30 cellular contexts compared by ENCODE assay signal in genomic region chr2:107576991-107577390, GRCh38.
"Had no signal": no experiment of that assay in that cellular context is flagged by ENCODE, and none has a peak within 500 bp of the region (broad histone marks: within the 10 kb centered on the region; RNA-seq: fewer than 3 reads in every experiment).

No MANE protein-coding gene starts in this region.

- H3K27me3 ChIP-seq: left lung, spleen, suprapubic skin, tibial artery, upper lobe of right lung had no signal

- H3K9me3 ChIP-seq: left lung, lower lobe of right lung, pancreas, prostate gland, spleen, suprapubic skin, thoracic aorta, tibial artery, upper lobe of right lung had no signal

- H3K27me3 Mint-ChIP-seq: naive thymus-derived CD8-positive, alpha-beta T cell; stimulated activated naive CD8-positive, alpha-beta T cell treated with anti-CD3 and anti-CD28 coated beads, Interleukin-15, Interleukin-2, amounts not matched to agents 100 ng/mL and 50 ng/mL, for 24 hours had no signal

- DNase-seq: hypothalamus; immature natural killer cell; kidney; left colon; left lung; lower lobe of right lung; mammary epithelial cell; mesenchymal stem cell; naive thymus-derived CD8-positive, alpha-beta T cell; nucleus accumbens; pancreas; posterior cingulate gyrus; retina; right cardiac atrium; spleen; stimulated activated CD4-positive, alpha-beta T cell treated with anti-CD3 and anti-CD28 coated beads, Interleukin-4, amount 100 ng/mL, for 24 hours; stimulated activated naive CD4-positive, alpha-beta T cell; tibial artery; trophoblast cell; upper lobe of right lung had no signal

- FAIRE-seq: islet of Langerhans, kidney, pancreas, urothelium cell line had no signal

- H3K4me1 ChIP-seq: left lung, lower lobe of right lung, pancreas, prostate gland, spleen, suprapubic skin, tibial artery, upper lobe of right lung had no signal

- H3K27ac ChIP-seq: left lung, lower lobe of right lung, pancreas, prostate gland, skin epidermis, spleen, suprapubic skin, thoracic aorta, tibial artery, upper lobe of right lung had no signal

- H3K27ac Mint-ChIP-seq: immature natural killer cell; naive thymus-derived CD8-positive, alpha-beta T cell; nephron; stimulated activated effector memory CD8-positive, alpha-beta T cell treated with anti-CD3 and anti-CD28 coated beads, Interleukin-12 subunit alpha, Interleukin-12 subunit beta, amount 100 ng/mL, for 72 hours; stimulated activated naive CD8-positive, alpha-beta T cell treated with anti-CD3 and anti-CD28 coated beads, Interleukin-15, Interleukin-2, amounts not matched to agents 100 ng/mL and 50 ng/mL, for 24 hours had no signal

- H3K36me3 Mint-ChIP-seq: immature natural killer cell; naive thymus-derived CD8-positive, alpha-beta T cell; stimulated activated effector memory CD8-positive, alpha-beta T cell treated with anti-CD3 and anti-CD28 coated beads, Interleukin-12 subunit alpha, Interleukin-12 subunit beta, amount 100 ng/mL, for 72 hours had no signal

- H3K4me3 ChIP-seq: left lung, lower lobe of right lung, pancreas, prostate gland, skin epidermis, spleen, suprapubic skin, thoracic aorta, tibial artery, upper lobe of right lung had no signal

- H3K4me3 Mint-ChIP-seq: immature natural killer cell; naive thymus-derived CD8-positive, alpha-beta T cell; nephron; stimulated activated effector memory CD8-positive, alpha-beta T cell treated with anti-CD3 and anti-CD28 coated beads, Interleukin-12 subunit alpha, Interleukin-12 subunit beta, amount 100 ng/mL, for 72 hours; stimulated activated naive CD8-positive, alpha-beta T cell treated with anti-CD3 and anti-CD28 coated beads, Interleukin-15, Interleukin-2, amounts not matched to agents 100 ng/mL and 50 ng/mL, for 24 hours had no signal

- H3K9me3 Mint-ChIP-seq: nephron had no signal

- H3K4me1 Mint-ChIP-seq: immature natural killer cell; nephron; stimulated activated effector memory CD8-positive, alpha-beta T cell treated with anti-CD3 and anti-CD28 coated beads, Interleukin-12 subunit alpha, Interleukin-12 subunit beta, amount 100 ng/mL, for 72 hours had no signal

- ATAC-seq: left colon; left lung; lower lobe of right lung; naive thymus-derived CD8-positive, alpha-beta T cell; pancreas; right cardiac atrium; sciatic nerve; stimulated activated effector memory CD8-positive, alpha-beta T cell treated with anti-CD3 and anti-CD28 coated beads, Interleukin-12 subunit alpha, Interleukin-12 subunit beta, amount 100 ng/mL, for 72 hours; upper lobe of right lung had no signal

- H3K36me3 ChIP-seq: left lung, lower lobe of right lung, pancreas, prostate gland, spleen, suprapubic skin, thoracic aorta, tibial artery, upper lobe of right lung had no signal
